21 cellular contexts compared by ENCODE assay signal in the genomic region with DNA sequence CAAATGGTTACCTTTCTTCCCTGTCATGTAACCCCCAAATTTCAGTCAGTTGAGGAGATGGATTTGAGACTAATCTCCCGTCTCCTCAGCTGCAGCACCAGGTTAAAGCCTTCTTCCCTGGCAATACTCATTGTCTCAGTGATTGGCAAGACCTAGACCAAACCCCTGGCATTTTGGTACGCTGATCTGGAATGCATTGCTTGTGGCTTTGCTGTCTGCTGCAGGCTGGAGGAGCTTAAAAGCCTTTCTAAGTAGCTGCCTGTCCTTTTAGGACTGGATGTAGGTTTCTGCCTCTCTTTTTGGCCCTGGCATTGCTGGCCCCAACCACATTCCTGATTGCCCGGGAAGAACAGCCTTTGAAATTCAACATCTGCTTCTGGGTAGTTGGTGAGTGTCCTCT.
DNase-seq lines count a peak whose midpoint lies in the region; ATAC-seq and TF ChIP-seq lines count a peak whose summit lies in the region.
"Had no signal": no experiment of that assay in that cellular context is flagged by ENCODE, and none has a peak within 500 bp of the region (broad histone marks: within the 10 kb centered on the region; RNA-seq: fewer than 3 reads in every experiment).

No MANE protein-coding gene starts in this region.

- no peak overlapping the region for H4K91ac ChIP-seq in neuronal stem cell (ENCODE audit: low read depth, low read length, poor library complexity)

- no peaks in the 10 kb centered on the region for H3K27me3 Mint-ChIP-seq in activated naive CD8-positive, alpha-beta T cell treated with anti-CD3 and anti-CD28 coated beads, Interleukin-2, amount 10 ng/mL, durations not matched to agents 7 days and 5 days
- H3K27me3 Mint-ChIP-seq in activated naive CD8-positive, alpha-beta T cell treated with anti-CD3 and anti-CD28 coated beads for 36 hours = no peaks in the 10 kb centered on the region
- H3K27me3 Mint-ChIP-seq in mesothelial cell of epicardium (ENCODE audit: low read depth) = no peaks in the 10 kb centered on the region
- H3K27me3 Mint-ChIP-seq in activated naive CD4-positive, alpha-beta T cell treated with anti-CD3 and anti-CD28 coated beads, Interleukin-2, amount 10 ng/mL, durations not matched to agents 7 days and 5 days = no peaks in the 10 kb centered on the region

- H3K4me1 ChIP-seq in mammary epithelial cell (ENCODE audit: insufficient read depth, low read length) = no peaks in the 10 kb centered on the region
- no peaks in the 10 kb centered on the region for H3K4me1 ChIP-seq in neuronal stem cell (ENCODE audit: control insufficient read depth in 2 of 2, insufficient read depth in 1 of 2, low read depth in 1 of 2, low read length in 2 of 2)
- H3K4me1 ChIP-seq: A549 had no signal

- CTCF ChIA-PET in mammary epithelial cell (lab: Charles Lee; ENCODE audit: low non-redundant PET) = interaction anchor here (0.6 kb wide), 1 partner anchor 636 kb away, joined by 3 read pairs; no protein-coding TSS in a partner anchor
- CTCF ChIA-PET in activated naive CD4-positive, alpha-beta T cell treated with anti-CD3 and anti-CD28 coated beads, Interleukin-2, amount 10 ng/mL, durations not matched to agents 7 days and 5 days (lab: Charles Lee) = no interaction called here

- H3K14ac ChIP-seq in neuronal stem cell (ENCODE audit: low read length) = no peak overlapping the region

- no peaks in the 10 kb centered on the region for H3K9me3 ChIP-seq in mammary epithelial cell (replicated peaks; ENCODE audit: insufficient read depth, low read length)
- peaks cover 0 to 4% of the 10 kb centered on the region in 2 donors for H3K9me3 ChIP-seq in neuronal stem cell (replicated peaks in 1 of 2; ENCODE audit: control insufficient read depth in 2 of 2, insufficient read depth in 1 of 2, low read depth in 1 of 2, low read length in 2 of 2)
- H3K9me3 ChIP-seq: A549, neutrophil had no signal

- no peaks in the 10 kb centered on the region for H3K79me2 ChIP-seq in mammary epithelial cell (ENCODE audit: insufficient read depth, low read length)

- H2BK15ac ChIP-seq in neuronal stem cell (ENCODE audit: low read length) = no peak overlapping the region

- in situ Hi-C loops in mammary epithelial cell (cut with MboI; ENCODE audit: low sequenced_read_pairs in 2 of 2) = no loop called here

- H3K4ac ChIP-seq in neuronal stem cell (ENCODE audit: low read length) = no peak overlapping the region

- H3K27me3 ChIP-seq in mammary epithelial cell (ENCODE audit: insufficient read depth, low read length) (no peaks in the 10 kb centered on the region), neuronal stem cell (ENCODE audit: control insufficient read depth in 3 of 3, insufficient read depth in 3 of 3, low read depth in 1 of 3, low read length in 3 of 3) (no peaks in the 10 kb centered on the region)
- H3K27me3 ChIP-seq: neutrophil, upper lobe of left lung had no signal

- POLR2A ChIA-PET in activated naive CD8-positive, alpha-beta T cell treated with anti-CD3 and anti-CD28 coated beads, Interleukin-2, amount 10 ng/mL, durations not matched to agents 7 days and 5 days (lab: Charles Lee) = no interaction called here

- no peak overlapping the region for H4K8ac ChIP-seq in neuronal stem cell (ENCODE audit: low read depth, low read length)

- no peak overlapping the region for H2BK120ac ChIP-seq in neuronal stem cell (ENCODE audit: low read depth, low read length)

- peak overlapping the region; percentile 47 for H3K27ac Mint-ChIP-seq in activated naive CD8-positive, alpha-beta T cell treated with anti-CD3 and anti-CD28 coated beads, Interleukin-2, amount 10 ng/mL, durations not matched to agents 7 days and 5 days
- H3K27ac Mint-ChIP-seq in activated naive CD8-positive, alpha-beta T cell treated with anti-CD3 and anti-CD28 coated beads for 36 hours = no peak overlapping the region
- no peak overlapping the region for H3K27ac Mint-ChIP-seq in mesothelial cell of epicardium
- H3K27ac Mint-ChIP-seq in activated naive CD4-positive, alpha-beta T cell treated with anti-CD3 and anti-CD28 coated beads, Interleukin-2, amount 10 ng/mL, durations not matched to agents 7 days and 5 days = no peak overlapping the region
- H3K27ac Mint-ChIP-seq: CD14-positive monocyte had no signal

- no peak overlapping the region for H2BK5ac ChIP-seq in neuronal stem cell (ENCODE audit: low read length)

- no TSS peak for BruUV-seq in mammary epithelial cell (replicated peaks; lab: Mats Ljungman, UMichigan)

- H3K4me2 ChIP-seq in mammary epithelial cell (ENCODE audit: insufficient read depth, low read depth, low read length) = no peak overlapping the region
- no peak overlapping the region for H3K4me2 ChIP-seq in neuronal stem cell (ENCODE audit: insufficient read depth, low read length, poor library complexity, severe bottlenecking)
- H3K4me2 ChIP-seq: A549 had no signal

- no peak for ATAC-seq in activated naive CD8-positive, alpha-beta T cell treated with anti-CD3 and anti-CD28 coated beads, Interleukin-2, amount 10 ng/mL, durations not matched to agents 7 days and 5 days (ENCODE audit: low read depth)
- ATAC-seq: A549, left lobe of liver had no signal

- H3K4me3 ChIP-seq in mammary epithelial cell (replicated peaks in 1 of 3; ENCODE audit: insufficient read depth in 1 of 3, low read depth in 2 of 3, low read length in 3 of 3) (no peak overlapping the region), neuronal stem cell (ENCODE audit: low read length in 2 of 2) (no peak overlapping the region)
- H3K4me3 ChIP-seq: A549, upper lobe of left lung had no signal

- dilution Hi-C loops in mammary epithelial cell (cut with HindIII; ENCODE audit: low sequenced_read_pairs) = no loop called here

- H3K9me3 Mint-ChIP-seq in activated naive CD8-positive, alpha-beta T cell treated with anti-CD3 and anti-CD28 coated beads, Interleukin-2, amount 10 ng/mL, durations not matched to agents 7 days and 5 days = peaks cover 8% of the 10 kb centered on the region
- peaks cover 4% of the 10 kb centered on the region for H3K9me3 Mint-ChIP-seq in activated naive CD8-positive, alpha-beta T cell treated with anti-CD3 and anti-CD28 coated beads for 36 hours
- H3K9me3 Mint-ChIP-seq in mesothelial cell of epicardium = peaks cover 14% of the 10 kb centered on the region
- peaks cover 3% of the 10 kb centered on the region for H3K9me3 Mint-ChIP-seq in activated naive CD4-positive, alpha-beta T cell treated with anti-CD3 and anti-CD28 coated beads, Interleukin-2, amount 10 ng/mL, durations not matched to agents 7 days and 5 days

- H3K36me3 Mint-ChIP-seq in activated naive CD8-positive, alpha-beta T cell treated with anti-CD3 and anti-CD28 coated beads, Interleukin-2, amount 10 ng/mL, durations not matched to agents 7 days and 5 days = peaks cover 7% of the 10 kb centered on the region
- H3K36me3 Mint-ChIP-seq in activated naive CD8-positive, alpha-beta T cell treated with anti-CD3 and anti-CD28 coated beads for 36 hours = no peaks in the 10 kb centered on the region
- H3K36me3 Mint-ChIP-seq in mesothelial cell of epicardium = peaks cover 10% of the 10 kb centered on the region
- peaks cover 1% of the 10 kb centered on the region for H3K36me3 Mint-ChIP-seq in activated naive CD4-positive, alpha-beta T cell treated with anti-CD3 and anti-CD28 coated beads, Interleukin-2, amount 10 ng/mL, durations not matched to agents 7 days and 5 days
- H3K36me3 Mint-ChIP-seq: CD14-positive monocyte had no signal

- no peaks in the 10 kb centered on the region for H3K79me1 ChIP-seq in neuronal stem cell (ENCODE audit: low read depth, low read length)

- TF ChIP-seq CTCF in mammary epithelial cell (conservative IDR thresholded peaks at IDR 0.05 in 1 of 2, IDR thresholded peaks at IDR 0.05 in 1 of 2; ENCODE audit: extremely low read depth in 1 of 2, insufficient read depth in 1 of 2, low read depth in 1 of 2, low read length in 2 of 2) (no peak), mesothelial cell of epicardium (IDR thresholded peaks at IDR 0.05; ENCODE audit: unreplicated experiment) (no peak)

- intact Hi-C loops in mammary epithelial cell (cut with micrococcal nuclease) = no loop called here

- no peak overlapping the region for H3K9ac ChIP-seq in mammary epithelial cell (ENCODE audit: insufficient read depth, low read length)
- H3K9ac ChIP-seq in neuronal stem cell (ENCODE audit: low read depth, low read length, poor library complexity) = no peak overlapping the region

- 82% methylated on average over 2 of the region's 3 CpGs for WGBS in mammary epithelial cell (ENCODE audit: low coverage, missing lambda C conversion rate)
- WGBS in neuronal stem cell (ENCODE audit: extremely low coverage in 2 of 2, insufficient read length in 2 of 2, insufficient replicate concordance in 1 of 2), 2 donors = no CpG with 5 or more reads among the region's 3 CpGs

- peak overlapping the region; percentile 20 for H3K4me3 Mint-ChIP-seq in activated naive CD8-positive, alpha-beta T cell treated with anti-CD3 and anti-CD28 coated beads, Interleukin-2, amount 10 ng/mL, durations not matched to agents 7 days and 5 days
- no peak overlapping the region for H3K4me3 Mint-ChIP-seq in activated naive CD8-positive, alpha-beta T cell treated with anti-CD3 and anti-CD28 coated beads for 36 hours
- H3K4me3 Mint-ChIP-seq in mesothelial cell of epicardium = no peak overlapping the region
- H3K4me3 Mint-ChIP-seq in activated naive CD4-positive, alpha-beta T cell treated with anti-CD3 and anti-CD28 coated beads, Interleukin-2, amount 10 ng/mL, durations not matched to agents 7 days and 5 days = no peak overlapping the region
- H3K4me3 Mint-ChIP-seq: CD14-positive monocyte had no signal

- H2AFZ ChIP-seq in mammary epithelial cell (ENCODE audit: low read depth, low read length) = peak overlapping the region; percentile 13
- peak overlapping the region; percentile 42 for H2AFZ ChIP-seq in neuronal stem cell (ENCODE audit: low read length)

- no peak overlapping the region for H2AK5ac ChIP-seq in neuronal stem cell (ENCODE audit: low read depth, low read length)

- DNase-seq in activated naive CD8-positive, alpha-beta T cell treated with anti-CD3 and anti-CD28 coated beads, Interleukin-2, amount 10 ng/mL, durations not matched to agents 7 days and 5 days = no peak
- no peak for DNase-seq in activated naive CD8-positive, alpha-beta T cell treated with anti-CD3 and anti-CD28 coated beads for 36 hours
- no peak for DNase-seq in mammary epithelial cell
- no peak for DNase-seq in neuronal stem cell (ENCODE audit: low spot score)
- DNase-seq in NCI-H2081 treated with DMSO at 0.1 percent for 48 hours (lab: John Stamatoyannopoulos, UW) = no peak
- DNase-seq in mesothelial cell of epicardium (ENCODE audit: low spot score in 2 of 2, unreplicated experiment in 2 of 2) = no peak
- DNase-seq in OCI-M1 (lab: John Stamatoyannopoulos, UW) = no peak
- DNase-seq in activated naive CD4-positive, alpha-beta T cell treated with anti-CD3 and anti-CD28 coated beads, Interleukin-2, amount 10 ng/mL, durations not matched to agents 7 days and 5 days = no peak
- DNase-seq: activated CD8-positive, alpha-beta memory T cell treated with anti-CD3 and anti-CD28 coated beads, Interleukin-2, amount 50 U/mL, for 4 hours; activated effector memory CD4-positive, alpha-beta T cell treated with anti-CD3 and anti-CD28 coated beads, Interleukin-2, amount 50 U/mL, for 16 hours; amniotic stem cell; DMS153; effector memory CD4-positive, alpha-beta T cell; NCI-H187; upper lobe of left lung had no signal

- H3K18ac ChIP-seq in neuronal stem cell (ENCODE audit: low read length) = no peak overlapping the region

- H4K20me1 ChIP-seq in mammary epithelial cell (ENCODE audit: insufficient read depth, low read length) = no peaks in the 10 kb centered on the region

- no peak overlapping the region for H2BK12ac ChIP-seq in neuronal stem cell (ENCODE audit: low read length)

- no peak overlapping the region for H3K23ac ChIP-seq in neuronal stem cell (ENCODE audit: low read depth, low read length, poor library complexity)

- H3K36me3 ChIP-seq in mammary epithelial cell (ENCODE audit: insufficient read depth, low read length) (no peaks in the 10 kb centered on the region), neuronal stem cell (replicated peaks in 1 of 2; ENCODE audit: control insufficient read depth in 2 of 2, insufficient read depth in 2 of 2, low read length in 2 of 2) (no peaks in the 10 kb centered on the region)
- H3K36me3 ChIP-seq: neutrophil, upper lobe of left lung had no signal

- H3K27ac ChIP-seq in mammary epithelial cell (ENCODE audit: insufficient read depth, low read depth, low read length) (no peak overlapping the region), neuronal stem cell (replicated peaks; ENCODE audit: low read length) (no peak overlapping the region)
- H3K27ac ChIP-seq: A549, HL-60, neutrophil, RWPE1, upper lobe of left lung had no signal

- peaks cover 8% of the 10 kb centered on the region for H3K4me1 Mint-ChIP-seq in activated naive CD8-positive, alpha-beta T cell treated with anti-CD3 and anti-CD28 coated beads, Interleukin-2, amount 10 ng/mL, durations not matched to agents 7 days and 5 days
- peaks cover 4% of the 10 kb centered on the region for H3K4me1 Mint-ChIP-seq in activated naive CD8-positive, alpha-beta T cell treated with anti-CD3 and anti-CD28 coated beads for 36 hours
- H3K4me1 Mint-ChIP-seq in mesothelial cell of epicardium = peaks cover 8% of the 10 kb centered on the region
- H3K4me1 Mint-ChIP-seq in activated naive CD4-positive, alpha-beta T cell treated with anti-CD3 and anti-CD28 coated beads, Interleukin-2, amount 10 ng/mL, durations not matched to agents 7 days and 5 days = peaks cover 10% of the 10 kb centered on the region
- H3K4me1 Mint-ChIP-seq: CD14-positive monocyte had no signal
